ENCODE assay signal across 12 cellular contexts in the genomic region with DNA sequence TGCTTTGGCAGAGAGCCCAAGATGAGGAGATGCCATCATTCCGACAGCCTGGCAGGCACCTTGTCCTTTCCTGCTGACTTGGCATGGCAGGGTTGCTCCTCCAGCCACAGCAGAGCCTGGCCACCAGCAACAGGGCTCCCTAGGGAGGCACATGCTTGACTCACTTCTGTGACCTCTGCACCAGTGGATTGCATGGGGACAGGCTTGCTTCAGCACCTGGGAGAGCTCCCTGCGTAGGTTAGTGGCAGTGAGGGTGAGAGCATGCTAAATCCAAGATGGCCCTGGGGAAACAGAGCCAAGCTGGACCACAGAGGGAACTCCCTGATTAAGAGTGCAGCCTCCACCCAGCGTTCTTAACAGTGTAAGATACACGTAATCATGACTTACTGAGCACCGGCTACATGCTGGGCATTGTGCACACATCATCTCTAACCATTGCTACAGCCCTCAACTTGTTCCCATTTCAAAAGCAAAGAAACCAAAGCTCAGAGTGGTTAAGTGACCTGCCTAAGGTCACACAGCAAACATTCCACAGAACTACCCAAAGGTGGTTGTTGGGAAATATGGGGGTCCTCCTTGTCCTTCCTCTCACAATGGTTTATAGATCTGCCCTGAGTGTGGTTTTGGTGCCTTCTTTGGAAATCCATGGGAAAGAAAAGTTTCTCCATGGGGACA.
DNase-seq lines count a peak whose midpoint lies in the region; ATAC-seq, FAIRE-seq and TF ChIP-seq lines count a peak whose summit lies in the region.
"Had no signal": no experiment of that assay in that cellular context is flagged by ENCODE, and none has a peak within 500 bp of the region (broad histone marks: within the 10 kb centered on the region; RNA-seq: fewer than 3 reads in every experiment).

No MANE protein-coding gene starts in this region.

- no peak for TF ChIP-seq POLR2A in A549 (IDR thresholded peaks at IDR 0.05; ENCODE audit: low read length)
- TF ChIP-seq POLR2A in erythroblast (IDR thresholded peaks at IDR 0.05; ENCODE audit: low read length), result no peak

- 7% methylated on average over 5 of the region's 5 CpGs for WGBS in A549 (ENCODE audit: missing lambda C conversion rate)
- WGBS in smooth muscle cell (ENCODE audit: low lambda C conversion rate), result 67% methylated on average over 5 of the region's 5 CpGs

- H3K27ac ChIP-seq in A549 (no peak overlapping the region), smooth muscle cell (ENCODE audit: low read depth) (no peak overlapping the region)
- H3K27ac ChIP-seq: C4-2B, dorsolateral prefrontal cortex, psoas muscle had no signal

- TF ChIP-seq CTCF in A549 (IDR thresholded peaks at IDR 0.05) (no peak), GM12865 (IDR thresholded peaks at IDR 0.05; ENCODE audit: insufficient read depth, low read depth, low read length, missing control alignments) (no peak), smooth muscle cell (IDR thresholded peaks at IDR 0.05; ENCODE audit: borderline replicate concordance, insufficient read depth, poor library complexity, severe bottlenecking) (no peak)

- ATAC-seq in A549, result peak; percentile 33 to 40; a peak in 1 of 6 replicates
- ATAC-seq in GM21390 (IDR thresholded peaks at IDR 0.05; ENCODE audit: unreplicated experiment), result no peak
- ATAC-seq: activated naive CD8-positive, alpha-beta T cell treated with anti-CD3 and anti-CD28 coated beads, Interleukin-2, amount 50 U/mL, for 24 hours; psoas muscle had no signal

- H2AFZ ChIP-seq in smooth muscle cell (ENCODE audit: low read depth), result no peak overlapping the region

- no peaks in the 10 kb centered on the region for H3K79me2 ChIP-seq in smooth muscle cell (ENCODE audit: low read depth)

- CTCF ChIA-PET in A549 (lab: Yijun Ruan, JAX), result interaction anchor here (1.1 kb wide), 2 partner anchors 10 to 14 kb away, joined by 3 read pairs; no protein-coding TSS in a partner anchor

- no peak overlapping the region for H3K4me2 ChIP-seq in A549
- H3K4me2 ChIP-seq in smooth muscle cell, result no peak overlapping the region

- no peaks in the 10 kb centered on the region for H3F3A ChIP-seq in smooth muscle cell (ENCODE audit: low read depth)

- H3K4me1 ChIP-seq in A549 (no peaks in the 10 kb centered on the region), smooth muscle cell (ENCODE audit: low read depth) (no peaks in the 10 kb centered on the region)
- H3K4me1 ChIP-seq: psoas muscle had no signal

- no peak for FAIRE-seq in A549 (lab: Jason Lieb, UNC)

- H3K9me3 ChIP-seq in A549 (peaks cover 8% of the 10 kb centered on the region), smooth muscle cell (replicated peaks; ENCODE audit: low read depth) (no peaks in the 10 kb centered on the region)
- H3K9me3 ChIP-seq: psoas muscle had no signal

- H3K27me3 ChIP-seq in smooth muscle cell (ENCODE audit: low read depth), result no peaks in the 10 kb centered on the region

- H3K4me3 ChIP-seq in A549, result no peak overlapping the region
- no peak overlapping the region for H3K4me3 ChIP-seq in GM12865 (ENCODE audit: low read depth, low read length)
- H3K4me3 ChIP-seq in smooth muscle cell, result no peak overlapping the region
- H3K4me3 ChIP-seq: dorsolateral prefrontal cortex, psoas muscle had no signal

- TF ChIP-seq EP300 in A549 (IDR thresholded peaks at IDR 0.05), result no peak

- DNase-seq in A549 (ENCODE audit: low read depth in 1 of 2, low spot score in 1 of 2), result peak in 1 of 2 experiments; percentile 36
- peak; percentile 19 for DNase-seq in GM12865 (ENCODE audit: low read depth)
- DNase-seq in OCI-M2 (lab: John Stamatoyannopoulos, UW; ENCODE audit: unreplicated experiment), result peak; percentile 71
- DNase-seq in erythroblast (lab: John Stamatoyannopoulos, UW), result peak; percentile 16 to 17
- DNase-seq in NK-92 treated with Interleukin-12 subunit alpha and Interleukin-12 subunit beta, amount 100 ng/mL, for 24 hours (lab: John Stamatoyannopoulos, UW), result no peak
- no peak for DNase-seq in NCI-H1930 (lab: John Stamatoyannopoulos, UW)
- DNase-seq in smooth muscle cell (lab: John Stamatoyannopoulos, UW; ENCODE audit: unreplicated experiment), result no peak
- DNase-seq: activated naive CD8-positive, alpha-beta T cell treated with anti-CD3 and anti-CD28 coated beads, Interleukin-2, amount 50 U/mL, for 24 hours; dorsolateral prefrontal cortex; psoas muscle had no signal

- no peaks in the 10 kb centered on the region for H4K20me1 ChIP-seq in smooth muscle cell (ENCODE audit: low read depth)

- POLR2A ChIA-PET in A549 (lab: Yijun Ruan, JAX), result no interaction called here

- no peaks in the 10 kb centered on the region for H3K36me3 ChIP-seq in smooth muscle cell (ENCODE audit: low read depth)

- no peak for TF ChIP-seq RAD21 in A549 (conservative IDR thresholded peaks at IDR 0.05 in 1 of 2, IDR thresholded peaks at IDR 0.05 in 1 of 2)

- no peak overlapping the region for H3K9ac ChIP-seq in smooth muscle cell (ENCODE audit: low read depth)

TF ChIP-seq in A549, 52 proteins besides CTCF, POLR2A, EP300 and RAD21:
- TF ChIP-seq, protein P1, sequence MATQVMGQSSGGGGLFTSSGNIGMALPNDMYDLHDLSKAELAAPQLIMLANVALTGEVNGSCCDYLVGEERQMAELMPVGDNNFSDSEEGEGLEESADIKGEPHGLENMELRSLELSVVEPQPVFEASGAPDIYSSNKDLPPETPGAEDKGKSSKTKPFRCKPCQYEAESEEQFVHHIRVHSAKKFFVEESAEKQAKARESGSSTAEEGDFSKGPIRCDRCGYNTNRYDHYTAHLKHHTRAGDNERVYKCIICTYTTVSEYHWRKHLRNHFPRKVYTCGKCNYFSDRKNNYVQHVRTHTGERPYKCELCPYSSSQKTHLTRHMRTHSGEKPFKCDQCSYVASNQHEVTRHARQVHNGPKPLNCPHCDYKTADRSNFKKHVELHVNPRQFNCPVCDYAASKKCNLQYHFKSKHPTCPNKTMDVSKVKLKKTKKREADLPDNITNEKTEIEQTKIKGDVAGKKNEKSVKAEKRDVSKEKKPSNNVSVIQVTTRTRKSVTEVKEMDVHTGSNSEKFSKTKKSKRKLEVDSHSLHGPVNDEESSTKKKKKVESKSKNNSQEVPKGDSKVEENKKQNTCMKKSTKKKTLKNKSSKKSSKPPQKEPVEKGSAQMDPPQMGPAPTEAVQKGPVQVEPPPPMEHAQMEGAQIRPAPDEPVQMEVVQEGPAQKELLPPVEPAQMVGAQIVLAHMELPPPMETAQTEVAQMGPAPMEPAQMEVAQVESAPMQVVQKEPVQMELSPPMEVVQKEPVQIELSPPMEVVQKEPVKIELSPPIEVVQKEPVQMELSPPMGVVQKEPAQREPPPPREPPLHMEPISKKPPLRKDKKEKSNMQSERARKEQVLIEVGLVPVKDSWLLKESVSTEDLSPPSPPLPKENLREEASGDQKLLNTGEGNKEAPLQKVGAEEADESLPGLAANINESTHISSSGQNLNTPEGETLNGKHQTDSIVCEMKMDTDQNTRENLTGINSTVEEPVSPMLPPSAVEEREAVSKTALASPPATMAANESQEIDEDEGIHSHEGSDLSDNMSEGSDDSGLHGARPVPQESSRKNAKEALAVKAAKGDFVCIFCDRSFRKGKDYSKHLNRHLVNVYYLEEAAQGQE (IDR thresholded peaks at IDR 0.05), result peak; percentile 87
- peak; percentile 75; the same call in 1 of the 2 replicates for TF ChIP-seq EHMT2 (IDR thresholded peaks at IDR 0.05; ENCODE audit: low read depth)
- TF ChIP-seq HOXB13 (CRISPR knock-in tag; IDR thresholded peaks at IDR 0.05; ENCODE audit: low read depth), result 0 out of 2 replicates have a peak, but pooled peaks have one; percentile 56
- no peak for TF ChIP-seq CBX8 (IDR thresholded peaks at IDR 0.05)
- TF ChIP-seq EHF (CRISPR knock-in tag; IDR thresholded peaks at IDR 0.05), result no peak
- TF ChIP-seq MAFK (IDR thresholded peaks at IDR 0.05; ENCODE audit: partially characterized antibody), result peak; percentile 15
TF ChIP-seq in A549: peak in this region for 4.

Comparison
In these comparisons a context has a peak if more than half of its experiments do, and no peak if none do; other contexts are left out.
1. DNase-seq: peak in GM12865 (single experiment), OCI-M2 (single experiment) and erythroblast (2 of 2); none in NK-92 treated with Interleukin-12 subunit alpha and Interleukin-12 subunit beta, amount 100 ng/mL, for 24 hours (single experiment), NCI-H1930 (0 of 2) and smooth muscle cell (single experiment).